ENCODE assay signal across 1 cellular context in the genomic region with DNA sequence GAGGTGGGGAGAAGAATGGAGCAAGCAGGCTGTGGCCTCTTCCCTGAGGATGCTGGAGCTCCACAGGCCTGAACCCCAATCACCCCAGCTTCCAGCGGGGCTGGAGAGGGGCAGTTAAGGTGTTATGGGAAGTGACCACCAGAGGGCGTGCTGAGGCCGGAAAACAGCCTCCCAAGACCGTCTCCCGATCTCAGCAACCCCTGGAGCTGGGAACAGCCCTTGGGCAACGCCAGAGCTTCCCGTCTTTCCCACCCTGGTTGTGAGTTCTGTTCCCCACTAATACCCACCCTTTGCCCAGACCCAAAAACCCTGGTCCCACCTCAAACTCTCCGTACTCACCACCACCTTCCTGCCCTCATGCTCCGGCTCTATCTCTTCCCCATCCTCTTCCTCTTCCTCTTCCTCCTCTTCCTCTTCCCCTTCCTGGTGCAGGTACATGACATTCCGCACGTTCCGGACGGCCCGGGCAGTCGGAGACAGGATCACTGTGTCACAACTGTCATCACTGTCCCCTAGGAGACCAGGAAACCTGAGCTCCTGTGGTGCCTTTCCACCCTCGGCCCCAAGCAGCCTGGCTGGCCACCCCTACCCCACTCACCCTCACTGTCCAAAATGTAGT.
TF ChIP-seq lines count a peak whose summit lies in the region.

No MANE protein-coding gene starts in this region.

TF ChIP-seq in K562, 482 proteins besides CTCF, POLR2A, EP300 and RAD21 (continued from another document and continues in another):
- TF ChIP-seq, protein P1, sequence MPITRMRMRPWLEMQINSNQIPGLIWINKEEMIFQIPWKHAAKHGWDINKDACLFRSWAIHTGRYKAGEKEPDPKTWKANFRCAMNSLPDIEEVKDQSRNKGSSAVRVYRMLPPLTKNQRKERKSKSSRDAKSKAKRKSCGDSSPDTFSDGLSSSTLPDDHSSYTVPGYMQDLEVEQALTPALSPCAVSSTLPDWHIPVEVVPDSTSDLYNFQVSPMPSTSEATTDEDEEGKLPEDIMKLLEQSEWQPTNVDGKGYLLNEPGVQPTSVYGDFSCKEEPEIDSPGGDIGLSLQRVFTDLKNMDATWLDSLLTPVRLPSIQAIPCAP (CRISPR knock-in tag; IDR thresholded peaks at IDR 0.05; ENCODE audit: borderline replicate concordance): no peak
- TF ChIP-seq PHTF2 (CRISPR knock-in tag; IDR thresholded peaks at IDR 0.05) (no peak), KDM5B (IDR thresholded peaks at IDR 0.05; ENCODE audit: insufficient replicate concordance, low read depth, low read length) (no peak), JUN (IDR thresholded peaks at IDR 0.05; ENCODE audit: borderline replicate concordance, low read depth, low read length) (no peak), JUN (CRISPR knock-in tag; IDR thresholded peaks at IDR 0.05; ENCODE audit: borderline replicate concordance) (no peak), NR1H2 (CRISPR knock-in tag; IDR thresholded peaks at IDR 0.05) (no peak), ZFP36 (IDR thresholded peaks at IDR 0.05; ENCODE audit: low read depth, low read length, partially characterized antibody) (no peak), HDAC1 (IDR thresholded peaks at IDR 0.05) (peak in 1 of 2 experiments; percentile 35; a peak in 1 of 4 replicates), BRD9 (IDR thresholded peaks at IDR 0.05; ENCODE audit: low read depth, partially characterized antibody) (peak; percentile 82), ZEB2 (IDR thresholded peaks at IDR 0.05) (no peak), BACH1 (tag; IDR thresholded peaks at IDR 0.05) (no peak), LCOR (CRISPR knock-in tag; IDR thresholded peaks at IDR 0.05) (no peak), TCF7 (IDR thresholded peaks at IDR 0.05; ENCODE audit: borderline replicate concordance) (no peak), NUFIP1 (IDR thresholded peaks at IDR 0.05; ENCODE audit: partially characterized antibody) (no peak), ZBTB1 (CRISPR knock-in tag; IDR thresholded peaks at IDR 0.05; ENCODE audit: borderline replicate concordance, low read depth) (no peak), POLR2AphosphoS2 (IDR thresholded peaks at IDR 0.05; ENCODE audit: low read length) (no peak), ZNF347 (CRISPR knock-in tag; IDR thresholded peaks at IDR 0.05; ENCODE audit: low read depth) (no peak), STAG1 (CRISPR knock-in tag; IDR thresholded peaks at IDR 0.05; ENCODE audit: borderline replicate concordance) (peak; percentile 83), EHMT2 (IDR thresholded peaks at IDR 0.05) (no peak), TRIM24 (IDR thresholded peaks at IDR 0.05) (no peak), KAT7 (CRISPR knock-in tag; IDR thresholded peaks at IDR 0.05; ENCODE audit: borderline replicate concordance) (0 out of 2 replicates have a peak, but pooled peaks have one; percentile 49), RB1 (IDR thresholded peaks at IDR 0.05; ENCODE audit: low read depth) (peak; percentile 49; the same call in 1 of the 2 replicates), MAFG (tag; conservative IDR thresholded peaks at IDR 0.05) (no peak), MAZ (CRISPR knock-in tag; conservative IDR thresholded peaks at IDR 0.05 in 1 of 2, IDR thresholded peaks at IDR 0.05 in 1 of 2) (0 out of 4 replicates have a peak, but pooled peaks of 1 of the 2 experiments have one; percentile 33), DMBX1 (CRISPR knock-in tag; IDR thresholded peaks at IDR 0.05; ENCODE audit: borderline replicate concordance) (no peak), MEF2A (IDR thresholded peaks at IDR 0.05; ENCODE audit: control insufficient read depth, low read depth, low read length) (no peak)
- TF ChIP-seq, protein P2, sequence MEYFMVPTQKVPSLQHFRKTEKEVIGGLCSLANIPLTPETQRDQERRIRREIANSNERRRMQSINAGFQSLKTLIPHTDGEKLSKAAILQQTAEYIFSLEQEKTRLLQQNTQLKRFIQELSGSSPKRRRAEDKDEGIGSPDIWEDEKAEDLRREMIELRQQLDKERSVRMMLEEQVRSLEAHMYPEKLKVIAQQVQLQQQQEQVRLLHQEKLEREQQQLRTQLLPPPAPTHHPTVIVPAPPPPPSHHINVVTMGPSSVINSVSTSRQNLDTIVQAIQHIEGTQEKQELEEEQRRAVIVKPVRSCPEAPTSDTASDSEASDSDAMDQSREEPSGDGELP (CRISPR knock-in tag; IDR thresholded peaks at IDR 0.05; ENCODE audit: borderline replicate concordance): peak; percentile 36; the same call in 1 of the 2 replicates
- TF ChIP-seq, protein P3, sequence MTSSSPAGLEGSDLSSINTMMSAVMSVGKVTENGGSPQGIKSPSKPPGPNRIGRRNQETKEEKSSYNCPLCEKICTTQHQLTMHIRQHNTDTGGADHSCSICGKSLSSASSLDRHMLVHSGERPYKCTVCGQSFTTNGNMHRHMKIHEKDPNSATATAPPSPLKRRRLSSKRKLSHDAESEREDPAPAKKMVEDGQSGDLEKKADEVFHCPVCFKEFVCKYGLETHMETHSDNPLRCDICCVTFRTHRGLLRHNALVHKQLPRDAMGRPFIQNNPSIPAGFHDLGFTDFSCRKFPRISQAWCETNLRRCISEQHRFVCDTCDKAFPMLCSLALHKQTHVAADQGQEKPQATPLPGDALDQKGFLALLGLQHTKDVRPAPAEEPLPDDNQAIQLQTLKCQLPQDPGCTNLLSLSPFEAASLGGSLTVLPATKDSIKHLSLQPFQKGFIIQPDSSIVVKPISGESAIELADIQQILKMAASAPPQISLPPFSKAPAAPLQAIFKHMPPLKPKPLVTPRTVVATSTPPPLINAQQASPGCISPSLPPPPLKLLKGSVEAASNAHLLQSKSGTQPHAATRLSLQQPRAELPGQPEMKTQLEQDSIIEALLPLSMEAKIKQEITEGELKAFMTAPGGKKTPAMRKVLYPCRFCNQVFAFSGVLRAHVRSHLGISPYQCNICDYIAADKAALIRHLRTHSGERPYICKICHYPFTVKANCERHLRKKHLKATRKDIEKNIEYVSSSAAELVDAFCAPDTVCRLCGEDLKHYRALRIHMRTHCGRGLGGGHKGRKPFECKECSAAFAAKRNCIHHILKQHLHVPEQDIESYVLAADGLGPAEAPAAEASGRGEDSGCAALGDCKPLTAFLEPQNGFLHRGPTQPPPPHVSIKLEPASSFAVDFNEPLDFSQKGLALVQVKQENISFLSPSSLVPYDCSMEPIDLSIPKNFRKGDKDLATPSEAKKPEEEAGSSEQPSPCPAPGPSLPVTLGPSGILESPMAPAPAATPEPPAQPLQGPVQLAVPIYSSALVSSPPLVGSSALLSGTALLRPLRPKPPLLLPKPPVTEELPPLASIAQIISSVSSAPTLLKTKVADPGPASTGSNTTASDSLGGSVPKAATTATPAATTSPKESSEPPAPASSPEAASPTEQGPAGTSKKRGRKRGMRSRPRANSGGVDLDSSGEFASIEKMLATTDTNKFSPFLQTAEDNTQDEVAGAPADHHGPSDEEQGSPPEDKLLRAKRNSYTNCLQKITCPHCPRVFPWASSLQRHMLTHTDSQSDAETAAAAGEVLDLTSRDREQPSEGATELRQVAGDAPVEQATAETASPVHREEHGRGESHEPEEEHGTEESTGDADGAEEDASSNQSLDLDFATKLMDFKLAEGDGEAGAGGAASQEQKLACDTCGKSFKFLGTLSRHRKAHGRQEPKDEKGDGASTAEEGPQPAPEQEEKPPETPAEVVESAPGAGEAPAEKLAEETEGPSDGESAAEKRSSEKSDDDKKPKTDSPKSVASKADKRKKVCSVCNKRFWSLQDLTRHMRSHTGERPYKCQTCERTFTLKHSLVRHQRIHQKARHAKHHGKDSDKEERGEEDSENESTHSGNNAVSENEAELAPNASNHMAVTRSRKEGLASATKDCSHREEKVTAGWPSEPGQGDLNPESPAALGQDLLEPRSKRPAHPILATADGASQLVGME (CRISPR knock-in tag; IDR thresholded peaks at IDR 0.05): 0 out of 2 replicates have a peak, but pooled peaks have one; percentile 40
- TF ChIP-seq, protein P4, sequence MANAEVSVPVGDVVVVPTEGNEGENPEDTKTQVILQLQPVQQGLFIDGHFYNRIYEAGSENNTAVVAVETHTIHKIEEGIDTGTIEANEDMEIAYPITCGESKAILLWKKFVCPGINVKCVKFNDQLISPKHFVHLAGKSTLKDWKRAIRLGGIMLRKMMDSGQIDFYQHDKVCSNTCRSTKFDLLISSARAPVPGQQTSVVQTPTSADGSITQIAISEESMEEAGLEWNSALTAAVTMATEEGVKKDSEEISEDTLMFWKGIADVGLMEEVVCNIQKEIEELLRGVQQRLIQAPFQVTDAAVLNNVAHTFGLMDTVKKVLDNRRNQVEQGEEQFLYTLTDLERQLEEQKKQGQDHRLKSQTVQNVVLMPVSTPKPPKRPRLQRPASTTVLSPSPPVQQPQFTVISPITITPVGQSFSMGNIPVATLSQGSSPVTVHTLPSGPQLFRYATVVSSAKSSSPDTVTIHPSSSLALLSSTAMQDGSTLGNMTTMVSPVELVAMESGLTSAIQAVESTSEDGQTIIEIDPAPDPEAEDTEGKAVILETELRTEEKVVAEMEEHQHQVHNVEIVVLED (CRISPR knock-in tag; IDR thresholded peaks at IDR 0.05): no peak
- TF ChIP-seq, protein P5, sequence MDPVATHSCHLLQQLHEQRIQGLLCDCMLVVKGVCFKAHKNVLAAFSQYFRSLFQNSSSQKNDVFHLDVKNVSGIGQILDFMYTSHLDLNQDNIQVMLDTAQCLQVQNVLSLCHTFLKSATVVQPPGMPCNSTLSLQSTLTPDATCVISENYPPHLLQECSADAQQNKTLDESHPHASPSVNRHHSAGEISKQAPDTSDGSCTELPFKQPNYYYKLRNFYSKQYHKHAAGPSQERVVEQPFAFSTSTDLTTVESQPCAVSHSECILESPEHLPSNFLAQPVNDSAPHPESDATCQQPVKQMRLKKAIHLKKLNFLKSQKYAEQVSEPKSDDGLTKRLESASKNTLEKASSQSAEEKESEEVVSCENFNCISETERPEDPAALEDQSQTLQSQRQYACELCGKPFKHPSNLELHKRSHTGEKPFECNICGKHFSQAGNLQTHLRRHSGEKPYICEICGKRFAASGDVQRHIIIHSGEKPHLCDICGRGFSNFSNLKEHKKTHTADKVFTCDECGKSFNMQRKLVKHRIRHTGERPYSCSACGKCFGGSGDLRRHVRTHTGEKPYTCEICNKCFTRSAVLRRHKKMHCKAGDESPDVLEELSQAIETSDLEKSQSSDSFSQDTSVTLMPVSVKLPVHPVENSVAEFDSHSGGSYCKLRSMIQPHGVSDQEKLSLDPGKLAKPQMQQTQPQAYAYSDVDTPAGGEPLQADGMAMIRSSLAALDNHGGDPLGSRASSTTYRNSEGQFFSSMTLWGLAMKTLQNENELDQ (CRISPR knock-in tag; IDR thresholded peaks at IDR 0.05; ENCODE audit: borderline replicate concordance): no peak
- TF ChIP-seq, protein P6, sequence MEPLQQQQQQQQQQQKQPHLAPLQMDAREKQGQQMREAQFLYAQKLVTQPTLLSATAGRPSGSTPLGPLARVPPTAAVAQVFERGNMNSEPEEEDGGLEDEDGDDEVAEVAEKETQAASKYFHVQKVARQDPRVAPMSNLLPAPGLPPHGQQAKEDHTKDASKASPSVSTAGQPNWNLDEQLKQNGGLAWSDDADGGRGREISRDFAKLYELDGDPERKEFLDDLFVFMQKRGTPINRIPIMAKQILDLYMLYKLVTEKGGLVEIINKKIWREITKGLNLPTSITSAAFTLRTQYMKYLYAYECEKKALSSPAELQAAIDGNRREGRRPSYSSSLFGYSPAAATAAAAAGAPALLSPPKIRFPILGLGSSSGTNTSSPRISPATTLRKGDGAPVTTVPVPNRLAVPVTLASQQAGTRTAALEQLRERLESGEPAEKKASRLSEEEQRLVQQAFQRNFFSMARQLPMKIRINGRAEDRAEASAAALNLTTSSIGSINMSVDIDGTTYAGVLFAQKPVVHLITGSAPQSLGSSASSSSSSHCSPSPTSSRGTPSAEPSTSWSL (CRISPR knock-in tag; IDR thresholded peaks at IDR 0.05; ENCODE audit: borderline replicate concordance): no peak
- TF ChIP-seq, protein P7, sequence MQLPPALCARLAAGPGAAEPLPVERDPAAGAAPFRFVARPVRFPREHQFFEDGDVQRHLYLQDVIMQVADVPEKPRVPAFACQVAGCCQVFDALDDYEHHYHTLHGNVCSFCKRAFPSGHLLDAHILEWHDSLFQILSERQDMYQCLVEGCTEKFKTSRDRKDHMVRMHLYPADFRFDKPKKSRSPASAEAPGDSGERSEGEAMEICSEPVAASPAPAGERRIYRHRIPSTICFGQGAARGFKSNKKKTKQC (CRISPR knock-in tag; IDR thresholded peaks at IDR 0.05): no peak
- TF ChIP-seq, protein P8, sequence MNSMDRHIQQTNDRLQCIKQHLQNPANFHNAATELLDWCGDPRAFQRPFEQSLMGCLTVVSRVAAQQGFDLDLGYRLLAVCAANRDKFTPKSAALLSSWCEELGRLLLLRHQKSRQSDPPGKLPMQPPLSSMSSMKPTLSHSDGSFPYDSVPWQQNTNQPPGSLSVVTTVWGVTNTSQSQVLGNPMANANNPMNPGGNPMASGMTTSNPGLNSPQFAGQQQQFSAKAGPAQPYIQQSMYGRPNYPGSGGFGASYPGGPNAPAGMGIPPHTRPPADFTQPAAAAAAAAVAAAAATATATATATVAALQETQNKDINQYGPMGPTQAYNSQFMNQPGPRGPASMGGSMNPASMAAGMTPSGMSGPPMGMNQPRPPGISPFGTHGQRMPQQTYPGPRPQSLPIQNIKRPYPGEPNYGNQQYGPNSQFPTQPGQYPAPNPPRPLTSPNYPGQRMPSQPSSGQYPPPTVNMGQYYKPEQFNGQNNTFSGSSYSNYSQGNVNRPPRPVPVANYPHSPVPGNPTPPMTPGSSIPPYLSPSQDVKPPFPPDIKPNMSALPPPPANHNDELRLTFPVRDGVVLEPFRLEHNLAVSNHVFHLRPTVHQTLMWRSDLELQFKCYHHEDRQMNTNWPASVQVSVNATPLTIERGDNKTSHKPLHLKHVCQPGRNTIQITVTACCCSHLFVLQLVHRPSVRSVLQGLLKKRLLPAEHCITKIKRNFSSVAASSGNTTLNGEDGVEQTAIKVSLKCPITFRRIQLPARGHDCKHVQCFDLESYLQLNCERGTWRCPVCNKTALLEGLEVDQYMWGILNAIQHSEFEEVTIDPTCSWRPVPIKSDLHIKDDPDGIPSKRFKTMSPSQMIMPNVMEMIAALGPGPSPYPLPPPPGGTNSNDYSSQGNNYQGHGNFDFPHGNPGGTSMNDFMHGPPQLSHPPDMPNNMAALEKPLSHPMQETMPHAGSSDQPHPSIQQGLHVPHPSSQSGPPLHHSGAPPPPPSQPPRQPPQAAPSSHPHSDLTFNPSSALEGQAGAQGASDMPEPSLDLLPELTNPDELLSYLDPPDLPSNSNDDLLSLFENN (IDR thresholded peaks at IDR 0.05; ENCODE audit: low read depth in 2 of 2, low read length in 2 of 2): no peak
- TF ChIP-seq, protein P9, sequence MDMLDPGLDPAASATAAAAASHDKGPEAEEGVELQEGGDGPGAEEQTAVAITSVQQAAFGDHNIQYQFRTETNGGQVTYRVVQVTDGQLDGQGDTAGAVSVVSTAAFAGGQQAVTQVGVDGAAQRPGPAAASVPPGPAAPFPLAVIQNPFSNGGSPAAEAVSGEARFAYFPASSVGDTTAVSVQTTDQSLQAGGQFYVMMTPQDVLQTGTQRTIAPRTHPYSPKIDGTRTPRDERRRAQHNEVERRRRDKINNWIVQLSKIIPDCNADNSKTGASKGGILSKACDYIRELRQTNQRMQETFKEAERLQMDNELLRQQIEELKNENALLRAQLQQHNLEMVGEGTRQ (CRISPR knock-in tag; IDR thresholded peaks at IDR 0.05): no peak
